In genomic region chr15:74320358-74321247, GRCh38 we compare ENCODE assay signal across 9 cellular contexts. TPM values are rescaled to one million over a fixed set of nuclear protein-coding genes. Genes with fewer than 3 reads are reported as not detected.
A peak's percentile ranks its signal among the peaks of the same experiment; 100 is the strongest.
DNase-seq lines count a peak whose midpoint lies in the region; ATAC-seq and TF ChIP-seq lines count a peak whose summit lies in the region.
"Had no signal": no experiment of that assay in that cellular context is flagged by ENCODE, and none has a peak within 500 bp of the region (broad histone marks: within the 10 kb centered on the region; RNA-seq: fewer than 3 reads in every experiment).

No MANE protein-coding gene starts in this region.

- H3K4me3 ChIP-seq in lower leg skin (ENCODE audit: low read depth, poor library complexity, severe bottlenecking): no peak overlapping the region

- POLR2A ChIA-PET in MCF 10A (lab: Yijun Ruan, JAX): no interaction called here

- ATAC-seq in activated T-helper 17 cell treated with anti-CD3 and anti-CD28 coated beads, Interleukin-2, amount 50 U/mL, for 72 hours (replicated peaks): no peak

- CTCF ChIA-PET in MCF 10A (lab: Yijun Ruan, JAX): interaction anchor here (0.5 to 9.1 kb wide), 29 partner anchors 9 to 1176 kb away, joined by 3 to 109 read pairs (median 4); no protein-coding TSS in a partner anchor

- BruUV-seq in MCF 10A (replicated peaks; lab: Mats Ljungman, UMichigan): no TSS peak

- H3K9me3 Mint-ChIP-seq in MCF 10A (ENCODE audit: unreplicated experiment): no peaks in the 10 kb centered on the region
- no peaks in the 10 kb centered on the region for H3K9me3 Mint-ChIP-seq in activated T-helper 17 cell treated with anti-CD3 and anti-CD28 coated beads, Interleukin-2, amount 50 U/mL, for 72 hours
- H3K9me3 Mint-ChIP-seq: T-helper 1 cell treated with Interleukin-12 subunit alpha and Interleukin-12 subunit beta and Interleukin-4 antibody, amounts not matched to agents 30 μg/mL and 1 μg/mL, for 36 hours had no signal

- no peaks in the 10 kb centered on the region for H3K36me3 Mint-ChIP-seq in MCF 10A (ENCODE audit: insufficient read depth, unreplicated experiment)
- H3K36me3 Mint-ChIP-seq in activated T-helper 17 cell treated with anti-CD3 and anti-CD28 coated beads, Interleukin-2, amount 50 U/mL, for 72 hours (ENCODE audit: low read depth): no peaks in the 10 kb centered on the region

- H3K27ac Mint-ChIP-seq in MCF 10A (ENCODE audit: low read depth, unreplicated experiment): no peak overlapping the region
- no peak overlapping the region for H3K27ac Mint-ChIP-seq in activated T-helper 17 cell treated with anti-CD3 and anti-CD28 coated beads, Interleukin-2, amount 50 U/mL, for 72 hours
- H3K27ac Mint-ChIP-seq: T-helper 1 cell treated with Interleukin-12 subunit alpha and Interleukin-12 subunit beta and Interleukin-4 antibody, amounts not matched to agents 30 μg/mL and 1 μg/mL, for 36 hours had no signal

- peak; percentile 84 for DNase-seq in D341Med (ENCODE audit: low spot score)
- DNase-seq in HT-29 (ENCODE audit: low spot score): peak; percentile 39
- DNase-seq in RPMI8226: peak; percentile 82
- peak; percentile 66 for DNase-seq in MCF 10A (ENCODE audit: unreplicated experiment)
- DNase-seq in lower leg skin (ENCODE audit: low spot score in 2 of 2): peak; percentile 18 to 90
- peak; percentile 48 for DNase-seq in ureter (ENCODE audit: low spot score)
- no peak for DNase-seq in amniotic stem cell (lab: John Stamatoyannopoulos, UW)

- TF ChIP-seq CTCF in MCF 10A (IDR thresholded peaks at IDR 0.05; ENCODE audit: unreplicated experiment): peak; percentile 60
- TF ChIP-seq CTCF in lower leg skin (IDR thresholded peaks at IDR 0.05): no peak

- intact Hi-C loops in MCF 10A (cut with micrococcal nuclease) (loop anchor here (5.0 kb wide), 1 partner anchor 363 kb away; no protein-coding TSS in a partner anchor), lower leg skin (cut with DNase I; ENCODE audit: low total_unique reads) (loop anchor here (10.0 kb wide), 2 partner anchors 356 to 954 kb away; no protein-coding TSS in a partner anchor)

- no peak overlapping the region for H3K4me3 Mint-ChIP-seq in MCF 10A (ENCODE audit: unreplicated experiment)
- H3K4me3 Mint-ChIP-seq in activated T-helper 17 cell treated with anti-CD3 and anti-CD28 coated beads, Interleukin-2, amount 50 U/mL, for 72 hours: no peak overlapping the region
- H3K4me3 Mint-ChIP-seq: T-helper 1 cell treated with Interleukin-12 subunit alpha and Interleukin-12 subunit beta and Interleukin-4 antibody, amounts not matched to agents 30 μg/mL and 1 μg/mL, for 36 hours had no signal

- 82 to 84% methylated on average over 10 of the region's 10 CpGs for WGBS in lower leg skin, 2 donors

- no peak for TF ChIP-seq POLR2A in lower leg skin (IDR thresholded peaks at IDR 0.05)

- H3K4me1 Mint-ChIP-seq in MCF 10A (ENCODE audit: insufficient read depth, unreplicated experiment): no peaks in the 10 kb centered on the region
- peaks cover under 1% of the 10 kb centered on the region for H3K4me1 Mint-ChIP-seq in activated T-helper 17 cell treated with anti-CD3 and anti-CD28 coated beads, Interleukin-2, amount 50 U/mL, for 72 hours

- H3K27me3 Mint-ChIP-seq in MCF 10A (ENCODE audit: insufficient read depth, unreplicated experiment): no peaks in the 10 kb centered on the region
- H3K27me3 Mint-ChIP-seq in activated T-helper 17 cell treated with anti-CD3 and anti-CD28 coated beads, Interleukin-2, amount 50 U/mL, for 72 hours: peaks cover 5% of the 10 kb centered on the region

RNA-seq across cellular contexts. Expression of gene CYP11A1, which starts 46.8 kb away (rescaled TPM):
- not detected in 2 replicates for total RNA-seq in HT-29 (2014; rRNA removed; shearing (Covaris generic))
- total RNA-seq in MCF 10A (2022) (not detected in 2 replicates), lower leg skin (under 1 TPM in 3 of 4 donors, not detected in 1; 0.34 to 0.75 (median 0.49) TPM), ureter (2.4 TPM)
- total RNA-seq in activated T-helper 17 cell treated with anti-CD3 and anti-CD28 coated beads, Interleukin-2, amount 50 U/mL, for 72 hours: not detected
